32 cellular contexts compared by ENCODE assay signal in genomic region chr19:47497821-47498520, GRCh38. TPM values are rescaled to one million over a fixed set of nuclear protein-coding genes. Genes with fewer than 3 reads are reported as not detected.
DNase-seq lines count a peak whose midpoint lies in the region; ATAC-seq, FAIRE-seq and TF ChIP-seq lines count a peak whose summit lies in the region.
"Had no signal": no experiment of that assay in that cellular context is flagged by ENCODE, and none has a peak within 500 bp of the region (broad histone marks: within the 10 kb centered on the region; RNA-seq: fewer than 3 reads in every experiment).

No MANE protein-coding gene starts in this region.

- no peak for TF ChIP-seq RAD21 in HepG2 (CRISPR knock-in tag; IDR thresholded peaks at IDR 0.05)

- H3K4me2 ChIP-seq in HepG2 (ENCODE audit: low read depth, low read length): no peak overlapping the region

- intact Hi-C loops in HepG2 (cut with micrococcal nuclease; ENCODE audit: unreplicated experiment) (no loop called here), right lobe of liver (cut with DNase I) (no loop called here), pancreas (cut with DNase I) (no loop called here)

- TF ChIP-seq EP300 in HepG2 (IDR thresholded peaks at IDR 0.05; ENCODE audit: low read depth in 2 of 2, low read length in 2 of 2): no peak
- no peak for TF ChIP-seq EP300 in HepG2 (CRISPR knock-in tag; IDR thresholded peaks at IDR 0.05; ENCODE audit: borderline replicate concordance)

- peaks cover 13 to 16% of the 10 kb centered on the region in 2 experiments; a peak in 4 of 5 replicates for H3K36me3 ChIP-seq in HepG2 (replicated peaks in 1 of 2; ENCODE audit: control insufficient read depth in 1 of 2, insufficient read depth in 2 of 2, low read length in 2 of 2)
- peaks cover 2 to 73% (median 24%) of the 10 kb centered on the region in 4 donors for H3K36me3 ChIP-seq in right lobe of liver
- H3K36me3 ChIP-seq in WERI-Rb-1: peaks cover 82% of the 10 kb centered on the region
- H3K36me3 ChIP-seq in pancreas: peaks cover 0 to 40% (median 13%) of the 10 kb centered on the region in 3 donors
- H3K36me3 ChIP-seq: uterus had no signal

- POLR2A ChIA-PET in HepG2 (lab: Yijun Ruan, JAX): no interaction called here

- H3K36me3 Mint-ChIP-seq in progenitor cell of endocrine pancreas (ENCODE audit: insufficient read depth): peaks cover 4% of the 10 kb centered on the region

- H3K4me3 ChIP-seq in HepG2 (replicated peaks in 1 of 3; ENCODE audit: insufficient read depth in 1 of 3, low read depth in 2 of 3, low read length in 3 of 3): no peak overlapping the region
- no peak overlapping the region for H3K4me3 ChIP-seq in right lobe of liver
- H3K4me3 ChIP-seq in WERI-Rb-1 (ENCODE audit: low read depth, low read length): no peak overlapping the region
- H3K4me3 ChIP-seq in pancreas: no peak overlapping the region
- H3K4me3 ChIP-seq: esophagus muscularis mucosa, heart left ventricle, uterus had no signal

- CTCF ChIA-PET in HepG2 (lab: Yijun Ruan, JAX; ENCODE audit: low intra/inter-chr PET ratio, low total read pairs): no interaction called here

- no peak for TF ChIP-seq CTCF in HepG2 (CRISPR knock-in tag; IDR thresholded peaks at IDR 0.05)
- TF ChIP-seq CTCF in right lobe of liver (IDR thresholded peaks at IDR 0.05): no peak
- no peak for TF ChIP-seq CTCF in WERI-Rb-1 (IDR thresholded peaks at IDR 0.05; ENCODE audit: low read depth, low read length)
- no peak for TF ChIP-seq CTCF in pancreas (IDR thresholded peaks at IDR 0.05)
- no peak for TF ChIP-seq CTCF in progenitor cell of endocrine pancreas (IDR thresholded peaks at IDR 0.05; ENCODE audit: unreplicated experiment)

- no peaks in the 10 kb centered on the region for H3K79me2 ChIP-seq in HepG2 (ENCODE audit: insufficient read depth, low read length)

- in situ Hi-C loops in HepG2 (cut with HindIII; ENCODE audit: extremely low pct_ligation_motif_present, low pct_unique_long_range_greater_than_20kb): no loop called here

- H3K4me1 Mint-ChIP-seq in progenitor cell of endocrine pancreas (ENCODE audit: low read depth): no peaks in the 10 kb centered on the region
- H3K4me1 Mint-ChIP-seq: B cell had no signal

- DNase-seq in HepG2 (ENCODE audit: low spot score) (no peak), right lobe of liver (no peak), WERI-Rb-1 (no peak), pancreas (peak in 1 of 6 donors; percentile 55), progenitor cell of endocrine pancreas (ENCODE audit: low spot score, unreplicated experiment) (no peak), urothelium cell line (ENCODE audit: low spot score) (no peak)
- DNase-seq: ACHN; activated CD4-positive, alpha-beta memory T cell treated with anti-CD3 and anti-CD28 coated beads for 36 hours; activated CD4-positive, CD25-positive, alpha-beta regulatory T cell treated with anti-CD3 and anti-CD28 coated beads, Interleukin-2, amount 50 U/mL, for 72 hours; activated T-cell treated with anti-CD3 and anti-CD28 coated beads, Interleukin-2, amount 50 U/mL, for 72 hours; CD8-positive, alpha-beta memory T cell; EL; foreskin fibroblast; islet precursor cell; Karpas-422; midbrain; naive B cell; NCI-H1417 treated with DMSO at 0.1 percent for 48 hours; NCI-H446 treated with DMSO at 0.1 percent for 48 hours; small intestine; stimulated activated naive CD8-positive, alpha-beta T cell treated with anti-CD3 and anti-CD28 coated beads, Interleukin-15, Interleukin-2, amounts not matched to agents 100 U/mL and 50 U/mL, for 24 hours; uterus had no signal

- H3K27ac Mint-ChIP-seq in progenitor cell of endocrine pancreas: no peak overlapping the region
- H3K27ac Mint-ChIP-seq: activated CD4-positive, alpha-beta memory T cell treated with anti-CD3 and anti-CD28 coated beads for 36 hours; activated T-cell treated with anti-CD3 and anti-CD28 coated beads, Interleukin-2, amount 50 U/mL, for 72 hours; B cell; T-helper 1 cell treated with Interleukin-12 subunit alpha and Interleukin-12 subunit beta and Interleukin-4 antibody, amounts not matched to agents 30 μg/mL and 1 μg/mL, for 36 hours had no signal

- ATAC-seq in HepG2 (no peak), right lobe of liver (no peak), pancreas (peak in 3 of 4 donors; percentile 8 to 14 (median 9)), GM21576 (IDR thresholded peaks at IDR 0.05; ENCODE audit: unreplicated experiment) (no peak)
- ATAC-seq: activated T-cell treated with anti-CD3 and anti-CD28 coated beads, Interleukin-2, amount 50 U/mL, for 72 hours; SK-N-SH treated with all-trans-retinoic acid at 6 μM for 48 hours; stimulated activated naive CD8-positive, alpha-beta T cell treated with anti-CD3 and anti-CD28 coated beads, Interleukin-15, Interleukin-2, amounts not matched to agents 100 U/mL and 50 U/mL, for 24 hours had no signal

- no TSS peak for BruUV-seq in HepG2 (replicated peaks; lab: Mats Ljungman, UMichigan)

- no peak overlapping the region for H3K9ac ChIP-seq in HepG2 (ENCODE audit: insufficient read depth, low read depth, low read length)

- H4K20me1 ChIP-seq in HepG2 (ENCODE audit: insufficient read depth, low read length): 0 out of 2 replicates have a peak, but pooled peaks cover 3% of the 10 kb centered on the region

- H3K9me3 ChIP-seq in HepG2 (ENCODE audit: low read length): no peaks in the 10 kb centered on the region
- no peaks in the 10 kb centered on the region for H3K9me3 ChIP-seq in right lobe of liver
- no peaks in the 10 kb centered on the region for H3K9me3 ChIP-seq in WERI-Rb-1 (ENCODE audit: severe bottlenecking)
- no peaks in the 10 kb centered on the region for H3K9me3 ChIP-seq in pancreas
- H3K9me3 ChIP-seq: esophagus muscularis mucosa, heart left ventricle, uterus had no signal

- H3K27ac ChIP-seq in HepG2 (ENCODE audit: extremely low read length, insufficient read depth, low read length) (no peak overlapping the region), right lobe of liver (no peak overlapping the region), WERI-Rb-1 (peak overlapping the region; percentile 75), pancreas (no peak overlapping the region)
- H3K27ac ChIP-seq: esophagus muscularis mucosa had no signal

- H3K9me3 Mint-ChIP-seq in progenitor cell of endocrine pancreas (ENCODE audit: low read depth): no peaks in the 10 kb centered on the region
- H3K9me3 Mint-ChIP-seq: activated CD4-positive, alpha-beta memory T cell treated with anti-CD3 and anti-CD28 coated beads for 36 hours; activated T-cell treated with anti-CD3 and anti-CD28 coated beads, Interleukin-2, amount 50 U/mL, for 72 hours; CD8-positive, alpha-beta memory T cell; naive B cell; T-helper 1 cell treated with Interleukin-12 subunit alpha and Interleukin-12 subunit beta and Interleukin-4 antibody, amounts not matched to agents 30 μg/mL and 1 μg/mL, for 36 hours had no signal

- H3K4me3 Mint-ChIP-seq in progenitor cell of endocrine pancreas (ENCODE audit: low read depth): no peak overlapping the region
- H3K4me3 Mint-ChIP-seq: activated CD4-positive, alpha-beta memory T cell treated with anti-CD3 and anti-CD28 coated beads for 36 hours; activated T-cell treated with anti-CD3 and anti-CD28 coated beads, Interleukin-2, amount 50 U/mL, for 72 hours; B cell; CD8-positive, alpha-beta memory T cell; naive B cell; T-helper 1 cell treated with Interleukin-12 subunit alpha and Interleukin-12 subunit beta and Interleukin-4 antibody, amounts not matched to agents 30 μg/mL and 1 μg/mL, for 36 hours had no signal

- FAIRE-seq in HepG2 (lab: Jason Lieb, UNC) (no peak), pancreas (lab: Jason Lieb, UNC) (no peak), urothelium cell line (lab: Jason Lieb, UNC) (no peak)
- FAIRE-seq: endometrium, H1, small intestine, TTC549 had no signal

- H2AFZ ChIP-seq in HepG2 (ENCODE audit: low read length): no peak overlapping the region

- no peaks in the 10 kb centered on the region for H3K27me3 Mint-ChIP-seq in progenitor cell of endocrine pancreas
- H3K27me3 Mint-ChIP-seq: activated CD4-positive, alpha-beta memory T cell treated with anti-CD3 and anti-CD28 coated beads for 36 hours; B cell; naive B cell had no signal

- TF ChIP-seq POLR2A in HepG2 (IDR thresholded peaks at IDR 0.05; ENCODE audit: insufficient read depth in 1 of 2, low read depth in 2 of 2, low read length in 2 of 2): no peak
- no peak for TF ChIP-seq POLR2A in right lobe of liver (IDR thresholded peaks at IDR 0.05)

- H3K4me1 ChIP-seq in HepG2 (ENCODE audit: insufficient read depth, low read length): no peaks in the 10 kb centered on the region
- no peaks in the 10 kb centered on the region for H3K4me1 ChIP-seq in right lobe of liver
- H3K4me1 ChIP-seq in pancreas: no peaks in the 10 kb centered on the region

- 100% methylated on average over 6 of the region's 14 CpGs for WGBS in HepG2 (ENCODE audit: low lambda C conversion rate)
- WGBS in right lobe of liver (ENCODE audit: insufficient coverage, low coverage, low lambda C conversion rate, missing lambda C conversion rate): 63% methylated on average over 1 of the region's 14 CpGs
- WGBS in pancreas, 2 donors: 66% methylated on average over 14 of the region's 14 CpGs

- no peaks in the 10 kb centered on the region for H3K27me3 ChIP-seq in HepG2 (ENCODE audit: control insufficient read depth in 1 of 2, insufficient read depth in 2 of 2, low read length in 2 of 2)
- H3K27me3 ChIP-seq in right lobe of liver: no peaks in the 10 kb centered on the region
- H3K27me3 ChIP-seq in WERI-Rb-1 (ENCODE audit: insufficient read depth, low read depth, severe bottlenecking): no peaks in the 10 kb centered on the region
- H3K27me3 ChIP-seq in pancreas: no peaks in the 10 kb centered on the region
- H3K27me3 ChIP-seq: esophagus muscularis mucosa, heart left ventricle, uterus had no signal

RNA-seq across cellular contexts. Expression of gene KPTN, which starts 14.0 kb away (rescaled TPM):
- 8.4 and 9.1 TPM in 2 replicates for total RNA-seq in HepG2 (2016; rRNA removed; fragmentation: Illumina TruSeq; extraction: Trizol)
- 2.8 and 3.3 TPM in 2 replicates for total RNA-seq in HepG2 (2016; cell fraction: cytosol; rRNA removed; fragmentation: Illumina TruSeq; extraction: Trizol; ENCODE audit: low read depth)
- 8.2 and 10.6 TPM in 2 replicates for total RNA-seq in HepG2 (2016; cell fraction: insoluble cytoplasmic fraction; rRNA removed; fragmentation: Illumina TruSeq; extraction: Trizol)
- total RNA-seq in HepG2 (2016; cell fraction: membrane; rRNA removed; fragmentation: Illumina TruSeq; extraction: Trizol): 4.2 and 6.5 TPM in 2 replicates
- total RNA-seq in HepG2 (2016; cell fraction: nucleus; rRNA removed; fragmentation: Illumina TruSeq; extraction: Trizol): 9.8 and 13.4 TPM in 2 replicates
- polyA plus RNA-seq in HepG2 (2011; rRNA removed): 13.3 and 17.6 TPM in 2 replicates
- 8.3 and 11.4 TPM in 2 replicates for polyA plus RNA-seq in HepG2 (2011; cell fraction: cytosol; rRNA removed)
- 48.6 and 50.4 TPM in 2 replicates for polyA plus RNA-seq in HepG2 (2011; cell fraction: nucleus; rRNA removed)
- polyA plus RNA-seq in HepG2 (2012): 9.8 and 14.4 TPM in 2 replicates
- 4.3 and 5.1 TPM in 2 replicates for polyA plus RNA-seq in HepG2 (2016; cell fraction: cytosol; fragmentation: Illumina TruSeq; extraction: Trizol; ENCODE audit: low read depth)
- 14.4 and 17.5 TPM in 2 replicates for polyA plus RNA-seq in HepG2 (2016; cell fraction: insoluble cytoplasmic fraction; fragmentation: Illumina TruSeq; extraction: Trizol; ENCODE audit: low read depth)
- polyA plus RNA-seq in HepG2 (2016; cell fraction: membrane; fragmentation: Illumina TruSeq; extraction: Trizol; ENCODE audit: low read depth): 5.2 and 7.2 TPM in 2 replicates
- polyA plus RNA-seq in HepG2 (2016; cell fraction: nucleus; fragmentation: Illumina TruSeq; extraction: Trizol; ENCODE audit: insufficient read depth, low read depth): 29.6 and 30.0 TPM in 2 replicates
- 8.3 and 15.8 TPM in 2 replicates for polyA minus RNA-seq in HepG2 (2011; rRNA and poly(A)+ RNA removed; ENCODE audit: low replicate concordance)
- 5.2 TPM in 2 replicates for polyA minus RNA-seq in HepG2 (2011; cell fraction: cytosol; rRNA and poly(A)+ RNA removed)
- polyA minus RNA-seq in HepG2 (2011; cell fraction: nucleus; rRNA and poly(A)+ RNA removed): 3.2 and 5.5 TPM in 2 replicates
- total RNA-seq in right lobe of liver: 1 to 10 TPM; 3.1 to 7.8 (median 6.2) TPM
- total RNA-seq in pancreas: 10 to 100 TPM in 1 of 6 donors, 1 to 10 TPM in 5; 3.0 to 10.7 (median 5.1) TPM
- 10 to 100 TPM; 52.5 to 53.3 TPM for polyA plus RNA-seq in pancreas
- 29.9 and 30.5 TPM in 2 replicates for total RNA-seq in progenitor cell of endocrine pancreas

RNA-seq across cellular contexts. Expression of gene NAPA, which starts 16.9 kb away (rescaled TPM):
- total RNA-seq in HepG2 (2016; rRNA removed; fragmentation: Illumina TruSeq; extraction: Trizol) (32.6 and 36.5 TPM in 2 replicates), right lobe of liver (100 to 1,000 TPM in 2 of 6 experiments, 10 to 100 TPM in 4; 83.0 to 179 (median 96.0) TPM), pancreas (10 to 100 TPM; 47.2 to 63.5 (median 53.2) TPM), progenitor cell of endocrine pancreas (77.8 and 80.0 TPM in 2 replicates)
- total RNA-seq in HepG2 (2016; cell fraction: cytosol; rRNA removed; fragmentation: Illumina TruSeq; extraction: Trizol; ENCODE audit: low read depth): 10.7 and 16.6 TPM in 2 replicates
- 32.5 and 33.2 TPM in 2 replicates for total RNA-seq in HepG2 (2016; cell fraction: insoluble cytoplasmic fraction; rRNA removed; fragmentation: Illumina TruSeq; extraction: Trizol)
- 17.7 and 25.0 TPM in 2 replicates for total RNA-seq in HepG2 (2016; cell fraction: membrane; rRNA removed; fragmentation: Illumina TruSeq; extraction: Trizol)
- total RNA-seq in HepG2 (2016; cell fraction: nucleus; rRNA removed; fragmentation: Illumina TruSeq; extraction: Trizol): 19.1 and 19.4 TPM in 2 replicates
- polyA plus RNA-seq in HepG2 (2011; rRNA removed) (65.9 and 74.4 TPM in 2 replicates), pancreas (100 to 1,000 TPM in 1 of 2 donors, 10 to 100 TPM in 1; 77.2 to 121 TPM)
- 50.7 and 64.2 TPM in 2 replicates for polyA plus RNA-seq in HepG2 (2011; cell fraction: cytosol; rRNA removed)
- 64.5 and 68.0 TPM in 2 replicates for polyA plus RNA-seq in HepG2 (2011; cell fraction: nucleus; rRNA removed)
- 39.7 and 50.3 TPM in 2 replicates for polyA plus RNA-seq in HepG2 (2012)
- polyA plus RNA-seq in HepG2 (2016; cell fraction: cytosol; fragmentation: Illumina TruSeq; extraction: Trizol; ENCODE audit: low read depth): 18.1 and 25.6 TPM in 2 replicates
- polyA plus RNA-seq in HepG2 (2016; cell fraction: insoluble cytoplasmic fraction; fragmentation: Illumina TruSeq; extraction: Trizol; ENCODE audit: low read depth): 52.2 and 60.3 TPM in 2 replicates
- 32.1 and 34.6 TPM in 2 replicates for polyA plus RNA-seq in HepG2 (2016; cell fraction: membrane; fragmentation: Illumina TruSeq; extraction: Trizol; ENCODE audit: low read depth)
- 41.7 and 44.1 TPM in 2 replicates for polyA plus RNA-seq in HepG2 (2016; cell fraction: nucleus; fragmentation: Illumina TruSeq; extraction: Trizol; ENCODE audit: insufficient read depth, low read depth)
- 73.3 and 108 TPM in 2 replicates for polyA minus RNA-seq in HepG2 (2011; rRNA and poly(A)+ RNA removed; ENCODE audit: low replicate concordance)
- 36.3 and 43.3 TPM in 2 replicates for polyA minus RNA-seq in HepG2 (2011; cell fraction: cytosol; rRNA and poly(A)+ RNA removed)
- 20.6 and 26.2 TPM in 2 replicates for polyA minus RNA-seq in HepG2 (2011; cell fraction: nucleus; rRNA and poly(A)+ RNA removed)

RNA-seq across cellular contexts. Expression of gene SLC8A2, which starts 26.3 kb away (rescaled TPM):
- total RNA-seq in HepG2 (2016; rRNA removed; fragmentation: Illumina TruSeq; extraction: Trizol): 0.02 TPM in 1 of 2 replicates, not detected in the other
- total RNA-seq in HepG2 (2016; cell fraction: cytosol; rRNA removed; fragmentation: Illumina TruSeq; extraction: Trizol; ENCODE audit: low read depth): not detected in 2 replicates
- not detected in 2 replicates for total RNA-seq in HepG2 (2016; cell fraction: insoluble cytoplasmic fraction; rRNA removed; fragmentation: Illumina TruSeq; extraction: Trizol)
- total RNA-seq in HepG2 (2016; cell fraction: membrane; rRNA removed; fragmentation: Illumina TruSeq; extraction: Trizol): not detected in 2 replicates
- total RNA-seq in HepG2 (2016; cell fraction: nucleus; rRNA removed; fragmentation: Illumina TruSeq; extraction: Trizol): not detected in 2 replicates
- 0.09 TPM in 1 of 2 replicates, not detected in the other for polyA plus RNA-seq in HepG2 (2011; rRNA removed)
- 0.09 and 0.12 TPM in 2 replicates for polyA plus RNA-seq in HepG2 (2011; cell fraction: cytosol; rRNA removed)
- polyA plus RNA-seq in HepG2 (2011; cell fraction: nucleus; rRNA removed): 0.19 and 0.51 TPM in 2 replicates
- 0.07 TPM in 1 of 2 replicates, not detected in the other for polyA plus RNA-seq in HepG2 (2012)
- polyA plus RNA-seq in HepG2 (2016; cell fraction: cytosol; fragmentation: Illumina TruSeq; extraction: Trizol; ENCODE audit: low read depth): not detected in 2 replicates
- polyA plus RNA-seq in HepG2 (2016; cell fraction: insoluble cytoplasmic fraction; fragmentation: Illumina TruSeq; extraction: Trizol; ENCODE audit: low read depth): not detected in 2 replicates
- not detected in 2 replicates for polyA plus RNA-seq in HepG2 (2016; cell fraction: membrane; fragmentation: Illumina TruSeq; extraction: Trizol; ENCODE audit: low read depth)
- polyA plus RNA-seq in HepG2 (2016; cell fraction: nucleus; fragmentation: Illumina TruSeq; extraction: Trizol; ENCODE audit: insufficient read depth, low read depth): not detected in 2 replicates
- polyA minus RNA-seq in HepG2 (2011; rRNA and poly(A)+ RNA removed; ENCODE audit: low replicate concordance): 0.78 TPM in 1 of 2 replicates, not detected in the other
- polyA minus RNA-seq in HepG2 (2011; cell fraction: cytosol; rRNA and poly(A)+ RNA removed): not detected in 2 replicates
- not detected in 2 replicates for polyA minus RNA-seq in HepG2 (2011; cell fraction: nucleus; rRNA and poly(A)+ RNA removed)
- total RNA-seq in right lobe of liver: under 1 TPM in 1 of 6 experiments, not detected in 5; 0.13 TPM
- total RNA-seq in pancreas: 1 to 10 TPM; 4.5 to 8.3 (median 6.7) TPM
- 1 to 10 TPM; 2.6 to 4.8 TPM for polyA plus RNA-seq in pancreas
- 1.2 and 1.4 TPM in 2 replicates for total RNA-seq in progenitor cell of endocrine pancreas
- total RNA-seq: B cell; CD8-positive, alpha-beta memory T cell; dermis microvascular lymphatic vessel endothelial cell had no signal
- polyA plus RNA-seq: CD8-positive, alpha-beta memory T cell had no signal

Comparison
In these comparisons a context has a peak if more than half of its experiments do, and no peak if none do; other contexts are left out.
1. ATAC-seq: peak in pancreas (3 of 4); none in HepG2 (single experiment), right lobe of liver (0 of 4) and GM21576 (single experiment).